ENCODE assay signal across 21 cellular contexts in the genomic region with DNA sequence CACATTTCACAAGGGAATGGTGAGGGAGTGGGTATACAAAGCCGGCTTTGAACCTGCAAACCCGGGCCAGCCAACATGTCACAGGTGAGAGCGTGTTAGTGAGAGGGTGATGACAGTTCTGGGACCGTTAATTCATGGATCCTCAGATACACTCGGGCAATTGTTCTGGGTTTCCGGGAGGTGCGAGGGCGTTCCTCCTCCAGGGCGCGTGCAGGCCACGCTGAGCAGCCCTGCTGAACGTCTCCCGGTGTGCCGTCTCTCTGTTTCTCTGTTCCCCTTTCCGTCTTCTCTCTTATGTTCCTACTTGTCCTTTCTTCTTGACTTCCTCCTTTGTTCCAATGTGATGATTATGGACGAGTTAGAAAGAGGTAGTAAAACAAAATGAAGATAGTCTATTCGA.
"Had no signal": no experiment of that assay in that cellular context is flagged by ENCODE, and none has a peak within 500 bp of the region (broad histone marks: within the 10 kb centered on the region; RNA-seq: fewer than 3 reads in every experiment).

No MANE protein-coding gene starts in this region.

- DNase-seq: effector CD8-positive, alpha-beta T cell; endodermal cell; foreskin fibroblast; gastrocnemius medialis; head of caudate nucleus; left ventricle myocardium superior; lower lobe of right lung; natural killer cell; occipital lobe; ovary; posterior cingulate gyrus; psoas muscle; right cardiac atrium; sigmoid colon; stimulated activated CD4-positive, alpha-beta T cell treated with anti-CD3 and anti-CD28 coated beads, Interleukin-4, amount 100 ng/mL, for 4 hours; stimulated activated naive CD8-positive, alpha-beta T cell treated with anti-CD3 and anti-CD28 coated beads, Interleukin-15, Interleukin-2, amounts not matched to agents 100 U/mL and 50 U/mL, for 24 hours; substantia nigra; testis; tibial artery had no signal

- ATAC-seq: esophagus mucosa; gastrocnemius medialis; left ventricle myocardium superior; lower lobe of right lung; psoas muscle; right cardiac atrium; stimulated activated memory B cell treated with anti-CD40 and anti-IgM and Interleukin-4, amounts not matched to agents 10 μg/mL and 1 μg/mL and 100 μg/mL, for 72 hours; stimulated activated naive CD8-positive, alpha-beta T cell treated with anti-CD3 and anti-CD28 coated beads, Interleukin-15, Interleukin-2, amounts not matched to agents 100 U/mL and 50 U/mL, for 24 hours had no signal
